7 cellular contexts compared by ENCODE assay signal in genomic region chr5:72141440-72142271, GRCh38. TPM values are rescaled to one million over a fixed set of nuclear protein-coding genes. Genes with fewer than 3 reads are reported as not detected.
DNase-seq lines count a peak whose midpoint lies in the region; ATAC-seq lines count a peak whose summit lies in the region.

No MANE protein-coding gene starts in this region.

- 87 to 92% methylated on average over 3 to 4 of the region's 6 CpGs for WGBS in mesodermal cell (ENCODE audit: insufficient coverage in 2 of 2), 2 experiments
- WGBS in urinary bladder: 21% methylated on average over 6 of the region's 6 CpGs

- peak; percentile 98 for DNase-seq in LHCN-M2 (ENCODE audit: low read depth)
- peak; percentile 90 for DNase-seq in dermis blood vessel endothelial cell

- H3K27ac ChIP-seq in mesodermal cell (ENCODE audit: low read depth, low read length, severe bottlenecking) (peak overlapping the region; percentile 30), urinary bladder (ENCODE audit: low read depth) (peak overlapping the region; percentile 48)

- H3K9me3 ChIP-seq in mesodermal cell (ENCODE audit: control insufficient read depth, low read length): no peaks in the 10 kb centered on the region

- H3K4me1 ChIP-seq in mesodermal cell (ENCODE audit: control insufficient read depth, insufficient read depth, low read length, poor library complexity, severe bottlenecking): no peaks in the 10 kb centered on the region
- H3K4me1 ChIP-seq in urinary bladder (ENCODE audit: insufficient read depth): no peaks in the 10 kb centered on the region

- peaks cover 77% of the 10 kb centered on the region for H3K36me3 ChIP-seq in mesodermal cell (ENCODE audit: control insufficient read depth, insufficient read depth, low read length)
- no peaks in the 10 kb centered on the region for H3K36me3 ChIP-seq in urinary bladder (ENCODE audit: insufficient read depth)

- H3K4me3 ChIP-seq in mesodermal cell (ENCODE audit: extremely low read depth, insufficient read depth, low read length, poor library complexity, severe bottlenecking) (no peak overlapping the region), urinary bladder (ENCODE audit: low read depth, low read length) (no peak overlapping the region)

- ATAC-seq in HG03175 (IDR thresholded peaks at IDR 0.05; ENCODE audit: unreplicated experiment) (no peak), GM18520 (IDR thresholded peaks at IDR 0.05; ENCODE audit: unreplicated experiment) (no peak), HG03565 (IDR thresholded peaks at IDR 0.05; ENCODE audit: unreplicated experiment) (no peak)

RNA-seq across cellular contexts. Expression of gene MAP1B, which starts 34.4 kb away (rescaled TPM):
- 66.9 and 197 TPM in 2 replicates for total RNA-seq in LHCN-M2 (2014; rRNA removed)
- 57.6 TPM for polyA plus RNA-seq in LHCN-M2 (2012)
- 134 and 182 TPM in 2 replicates for total RNA-seq in dermis blood vessel endothelial cell
- polyA plus RNA-seq in mesodermal cell (2013, experiment 1 of 2): 109 TPM
- polyA plus RNA-seq in mesodermal cell (2013, experiment 2 of 2): 95.3 TPM
- 99.2 TPM for total RNA-seq in urinary bladder
- polyA plus RNA-seq in urinary bladder: 35.2 TPM
